8 cellular contexts compared by ENCODE assay signal in genomic region chr1:155070721-155071556, GRCh38. TPM values are rescaled to one million over a fixed set of nuclear protein-coding genes. Genes with fewer than 3 reads are reported as not detected.
DNase-seq lines count a peak whose midpoint lies in the region; ATAC-seq and TF ChIP-seq lines count a peak whose summit lies in the region.

No MANE protein-coding gene starts in this region.

- H4K8ac ChIP-seq in neuronal stem cell (ENCODE audit: low read depth, low read length): peak overlapping the region; percentile 29

- H4K20me1 ChIP-seq in OCI-LY1 (ENCODE audit: insufficient read depth, low read length): no peaks in the 10 kb centered on the region

- H3K14ac ChIP-seq in neuronal stem cell (ENCODE audit: low read length): no peak overlapping the region

- no peaks in the 10 kb centered on the region for H3K9me2 ChIP-seq in OCI-LY1 (ENCODE audit: low read depth, low read length)

- H3K79me1 ChIP-seq in neuronal stem cell (ENCODE audit: low read depth, low read length): peaks cover 2% of the 10 kb centered on the region

- no peaks in the 10 kb centered on the region for H3F3A ChIP-seq in OCI-LY1 (ENCODE audit: insufficient read depth, low read length)

- H2AFZ ChIP-seq in OCI-LY1 (ENCODE audit: low read length) (no peak overlapping the region), neuronal stem cell (ENCODE audit: low read length) (no peak overlapping the region)

- H2BK5ac ChIP-seq in neuronal stem cell (ENCODE audit: low read length): no peak overlapping the region

- peak overlapping the region; percentile 70 for H3K23ac ChIP-seq in neuronal stem cell (ENCODE audit: low read depth, low read length, poor library complexity)

- H3K4me3 ChIP-seq in GM08714 (ENCODE audit: low read length): peak overlapping the region; percentile 10; the same call in 1 of the 2 replicates
- peak overlapping the region; percentile 59 for H3K4me3 ChIP-seq in OCI-LY1 (ENCODE audit: low read depth, low read length, poor library complexity, severe bottlenecking)
- H3K4me3 ChIP-seq in foreskin fibroblast (ENCODE audit: low read depth in 1 of 2, low read length in 2 of 2): peak overlapping the region; percentile 37 to 54
- peak overlapping the region in 1 of 2 donors; percentile 65 for H3K4me3 ChIP-seq in neuronal stem cell (ENCODE audit: low read length in 2 of 2)
- peak overlapping the region; percentile 46 to 49 for H3K4me3 ChIP-seq in tibial artery

- H3K36me3 ChIP-seq in OCI-LY1 (ENCODE audit: insufficient read depth, low read length): peaks cover 5% of the 10 kb centered on the region; the same call in 1 of the 2 replicates
- H3K36me3 ChIP-seq in neuronal stem cell (replicated peaks in 1 of 2; ENCODE audit: control insufficient read depth in 2 of 2, insufficient read depth in 2 of 2, low read length in 2 of 2): peaks cover 17 to 39% of the 10 kb centered on the region in 2 donors
- H3K36me3 ChIP-seq in tibial artery: peaks cover 0 to 23% (median 0%) of the 10 kb centered on the region in 3 donors

- H3K4me2 ChIP-seq in OCI-LY1 (ENCODE audit: low read length) (peak overlapping the region; percentile 90), neuronal stem cell (ENCODE audit: insufficient read depth, low read length, poor library complexity, severe bottlenecking) (peak overlapping the region; percentile 63)

- H3K4me1 ChIP-seq in OCI-LY1 (ENCODE audit: insufficient read depth, low read length, severe bottlenecking): peaks cover 22% of the 10 kb centered on the region
- H3K4me1 ChIP-seq in neuronal stem cell (ENCODE audit: control insufficient read depth in 2 of 2, insufficient read depth in 1 of 2, low read depth in 1 of 2, low read length in 2 of 2): peaks cover 21 to 23% of the 10 kb centered on the region in 2 donors
- H3K4me1 ChIP-seq in tibial artery: peaks cover 0 to 16% (median 13%) of the 10 kb centered on the region in 4 donors

- peak overlapping the region; percentile 94 for H3K18ac ChIP-seq in neuronal stem cell (ENCODE audit: low read length)

- no peaks in the 10 kb centered on the region for H3K79me2 ChIP-seq in OCI-LY1 (ENCODE audit: insufficient read depth, low read length)

- H3K27ac ChIP-seq in OCI-LY1 (ENCODE audit: low read depth, low read length, poor library complexity, severe bottlenecking): no peak overlapping the region
- H3K27ac ChIP-seq in neuronal stem cell (replicated peaks; ENCODE audit: low read length): peak overlapping the region; percentile 41
- H3K27ac ChIP-seq in tibial artery: peak overlapping the region; percentile 33 to 56

- H3K27me3 ChIP-seq in OCI-LY1 (ENCODE audit: insufficient read depth, low read length) (no peaks in the 10 kb centered on the region), neuronal stem cell (ENCODE audit: control insufficient read depth in 3 of 3, insufficient read depth in 3 of 3, low read depth in 1 of 3, low read length in 3 of 3) (peaks cover 0 to 2% (median 0%) of the 10 kb centered on the region in 3 experiments), tibial artery (no peaks in the 10 kb centered on the region)

- H2BK12ac ChIP-seq in neuronal stem cell (ENCODE audit: low read length): no peak overlapping the region

- no peak overlapping the region for H2BK120ac ChIP-seq in neuronal stem cell (ENCODE audit: low read depth, low read length)

- TF ChIP-seq CTCF in OCI-LY1 (IDR thresholded peaks at IDR 0.05; ENCODE audit: low read length) (peak; percentile 48), foreskin fibroblast (IDR thresholded peaks at IDR 0.05; ENCODE audit: low read depth, low read length) (no peak), tibial artery (IDR thresholded peaks at IDR 0.05) (peak; percentile 20 to 44)

- peak; percentile 64 for DNase-seq in activated effector memory CD4-positive, alpha-beta T cell treated with Interleukin-2 at 50 U/mL for 16 hours
- peak; percentile 64 to 88 for DNase-seq in foreskin fibroblast
- peak; percentile 79 for DNase-seq in neuronal stem cell (ENCODE audit: low spot score)
- DNase-seq in tibial artery: peak; percentile 69 to 85

- peak overlapping the region; percentile 50 for H2BK15ac ChIP-seq in neuronal stem cell (ENCODE audit: low read length)

- H3K9ac ChIP-seq in OCI-LY1 (ENCODE audit: low read length) (peak overlapping the region; percentile 49), neuronal stem cell (ENCODE audit: low read depth, low read length, poor library complexity) (peak overlapping the region; percentile 88)

- H4K91ac ChIP-seq in neuronal stem cell (ENCODE audit: low read depth, low read length, poor library complexity): no peak overlapping the region

- no peaks in the 10 kb centered on the region for H3K9me3 ChIP-seq in OCI-LY1 (ENCODE audit: low read length)
- no peaks in the 10 kb centered on the region for H3K9me3 ChIP-seq in neuronal stem cell (replicated peaks in 1 of 2; ENCODE audit: control insufficient read depth in 2 of 2, insufficient read depth in 1 of 2, low read depth in 1 of 2, low read length in 2 of 2)
- no peaks in the 10 kb centered on the region for H3K9me3 ChIP-seq in tibial artery

- peak overlapping the region; percentile 99 for H2AK5ac ChIP-seq in neuronal stem cell (ENCODE audit: low read depth, low read length)

- WGBS in neuronal stem cell (ENCODE audit: extremely low coverage in 2 of 2, insufficient read length in 2 of 2, insufficient replicate concordance in 1 of 2), 2 donors: no CpG with 5 or more reads among the region's 60 CpGs

- intact Hi-C loops in tibial artery (cut with DNase I; ENCODE audit: low total_unique reads): no loop called here

- H3K4ac ChIP-seq in neuronal stem cell (ENCODE audit: low read length): no peak overlapping the region

- ATAC-seq in HG02981 (IDR thresholded peaks at IDR 0.05; ENCODE audit: unreplicated experiment) (peak; percentile 77), HG03175 (IDR thresholded peaks at IDR 0.05; ENCODE audit: unreplicated experiment) (no peak)

RNA-seq across cellular contexts. Expression of gene EFNA4, which starts 7.4 kb away (rescaled TPM):
- 24.6 TPM for polyA plus RNA-seq in neuronal stem cell (2013, experiment 1 of 2)
- polyA plus RNA-seq in neuronal stem cell (2013, experiment 2 of 2): 24.2 TPM

RNA-seq across cellular contexts. Expression of gene EFNA3, which starts 7.7 kb away (rescaled TPM):
- 15.2 TPM for polyA plus RNA-seq in neuronal stem cell (2013, experiment 1 of 2)
- polyA plus RNA-seq in neuronal stem cell (2013, experiment 2 of 2): 14.6 TPM

RNA-seq across cellular contexts. Expression of gene ADAM15, which starts 19.8 kb away (rescaled TPM):
- polyA plus RNA-seq in neuronal stem cell (2013, experiment 1 of 2): 32.1 TPM
- polyA plus RNA-seq in neuronal stem cell (2013, experiment 2 of 2): 31.7 TPM

RNA-seq across cellular contexts. Expression of gene DCST1, which starts 37.3 kb away (rescaled TPM):
- 0.03 TPM for polyA plus RNA-seq in neuronal stem cell (2013, experiment 1 of 2)
- polyA plus RNA-seq in neuronal stem cell (2013, experiment 2 of 2): 0.06 TPM

RNA-seq across cellular contexts. Expression of gene DCST2, which starts 37.4 kb away (rescaled TPM):
- 2.7 TPM for polyA plus RNA-seq in neuronal stem cell (2013, experiment 1 of 2)
- 2.2 TPM for polyA plus RNA-seq in neuronal stem cell (2013, experiment 2 of 2)
